In genomic region chr1:167706931-167707877, GRCh38 we compare ENCODE assay signal across 13 cellular contexts. TPM values are rescaled to one million over a fixed set of nuclear protein-coding genes. Genes with fewer than 3 reads are reported as not detected.
DNase-seq lines count a peak whose midpoint lies in the region; ATAC-seq, FAIRE-seq and TF ChIP-seq lines count a peak whose summit lies in the region.
"Had no signal": no experiment of that assay in that cellular context is flagged by ENCODE, and none has a peak within 500 bp of the region (broad histone marks: within the 10 kb centered on the region; RNA-seq: fewer than 3 reads in every experiment).

No MANE protein-coding gene starts in this region.

- FAIRE-seq in GM19239 (lab: Jason Lieb, UNC): peak; percentile 82

- POLR2A ChIA-PET in CD4-positive, alpha-beta T cell (lab: Charles Lee): interaction anchor here (0.5 to 1.0 kb wide), 2 partner anchors 14 to 113 kb away, joined by 3 to 4 read pairs; partner anchors contain the start of gene MPZL1

- H3K4me3 Mint-ChIP-seq in CD4-positive, alpha-beta T cell: no peak overlapping the region
- H3K4me3 Mint-ChIP-seq: activated naive CD8-positive, alpha-beta T cell treated with anti-CD3 and anti-CD28 coated beads, Interleukin-2, amount 10 ng/mL, durations not matched to agents 7 days and 5 days had no signal

- CTCF ChIA-PET in CD4-positive, alpha-beta T cell (lab: Charles Lee): interaction anchor here (1.3 to 2.4 kb wide), 2 partner anchors 19 to 107 kb away, joined by 3 to 8 read pairs; no protein-coding TSS in a partner anchor

- H3K27ac Mint-ChIP-seq in CD4-positive, alpha-beta T cell: peak overlapping the region; percentile 70
- peak overlapping the region; percentile 38 to 85 for H3K27ac Mint-ChIP-seq in activated naive CD4-positive, alpha-beta T cell treated with anti-CD3 and anti-CD28 coated beads, Interleukin-2, amount 50 U/mL, for 72 hours
- H3K27ac Mint-ChIP-seq: activated naive CD8-positive, alpha-beta T cell treated with anti-CD3 and anti-CD28 coated beads, Interleukin-2, amount 10 ng/mL, durations not matched to agents 7 days and 5 days had no signal

- no peaks in the 10 kb centered on the region for H3K27me3 Mint-ChIP-seq in CD4-positive, alpha-beta T cell
- H3K27me3 Mint-ChIP-seq: activated naive CD8-positive, alpha-beta T cell treated with anti-CD3 and anti-CD28 coated beads, Interleukin-2, amount 10 ng/mL, durations not matched to agents 7 days and 5 days had no signal

- TF ChIP-seq CTCF in CD4-positive, alpha-beta T cell (IDR thresholded peaks at IDR 0.05): no peak
- TF ChIP-seq CTCF in ascending aorta (IDR thresholded peaks at IDR 0.05): no peak

- no peak for DNase-seq in CD4-positive, alpha-beta T cell
- DNase-seq in GM19239 (ENCODE audit: insufficient read length, low spot score) (no peak), HUDEP-2 (lab: John Stamatoyannopoulos, UW; ENCODE audit: unreplicated experiment in 76 of 76) (no peak), A172 (ENCODE audit: low spot score) (no peak), ascending aorta (ENCODE audit: low spot score in 2 of 2) (no peak)
- DNase-seq in activated naive CD4-positive, alpha-beta T cell treated with anti-CD3 and anti-CD28 coated beads, Interleukin-2, amount 50 U/mL, for 72 hours (ENCODE audit: low spot score in 2 of 2): no peak
- DNase-seq: activated naive CD8-positive, alpha-beta T cell treated with anti-CD3 and anti-CD28 coated beads, Interleukin-2, amount 10 ng/mL, durations not matched to agents 7 days and 5 days; MG63; T1000; testis had no signal

- intact Hi-C loops in CD4-positive, alpha-beta T cell (cut with DNase I, micrococcal nuclease): no loop called here
- intact Hi-C loops in ascending aorta (cut with DNase I): no loop called here

- H3K4me1 ChIP-seq in ascending aorta: peaks cover 0 to 5% of the 10 kb centered on the region in 2 donors
- H3K4me1 ChIP-seq: testis had no signal

- no peak for ATAC-seq in CD4-positive, alpha-beta T cell (ENCODE audit: poor library complexity)
- ATAC-seq in HG02973 (IDR thresholded peaks at IDR 0.05; ENCODE audit: unreplicated experiment): peak; percentile 38
- peak; percentile 51 to 74 for ATAC-seq in activated naive CD4-positive, alpha-beta T cell treated with anti-CD3 and anti-CD28 coated beads, Interleukin-2, amount 50 U/mL, for 72 hours
- no peak for ATAC-seq in GM21447 (IDR thresholded peaks at IDR 0.05; ENCODE audit: unreplicated experiment)

- H3K27me3 ChIP-seq in CD4-positive, alpha-beta T cell (ENCODE audit: control insufficient read depth, insufficient read depth, low read length): no peaks in the 10 kb centered on the region
- no peaks in the 10 kb centered on the region for H3K27me3 ChIP-seq in ascending aorta
- H3K27me3 ChIP-seq: testis had no signal

- no peaks in the 10 kb centered on the region for H3K9me3 Mint-ChIP-seq in CD4-positive, alpha-beta T cell
- no peaks in the 10 kb centered on the region for H3K9me3 Mint-ChIP-seq in activated naive CD4-positive, alpha-beta T cell treated with anti-CD3 and anti-CD28 coated beads, Interleukin-2, amount 50 U/mL, for 72 hours
- H3K9me3 Mint-ChIP-seq: activated naive CD8-positive, alpha-beta T cell treated with anti-CD3 and anti-CD28 coated beads, Interleukin-2, amount 10 ng/mL, durations not matched to agents 7 days and 5 days had no signal

- peaks cover 10% of the 10 kb centered on the region for H3K4me1 Mint-ChIP-seq in CD4-positive, alpha-beta T cell (ENCODE audit: low read depth)

- no peaks in the 10 kb centered on the region for H3K36me3 ChIP-seq in ascending aorta
- H3K36me3 ChIP-seq: MG63 had no signal

- no peak overlapping the region for H3K27ac ChIP-seq in CD4-positive, alpha-beta T cell (ENCODE audit: low read depth, low read length)
- H3K27ac ChIP-seq in ascending aorta: no peak overlapping the region
- H3K27ac ChIP-seq: C4-2B, testis had no signal

- H3K4me3 ChIP-seq in ascending aorta: no peak overlapping the region
- H3K4me3 ChIP-seq: MG63, testis had no signal

- H3K9me3 ChIP-seq in CD4-positive, alpha-beta T cell (ENCODE audit: control insufficient read depth, low read length): no peaks in the 10 kb centered on the region
- H3K9me3 ChIP-seq in ascending aorta: no peaks in the 10 kb centered on the region
- H3K9me3 ChIP-seq: MG63, testis had no signal

- peaks cover 49% of the 10 kb centered on the region for H3K36me3 Mint-ChIP-seq in CD4-positive, alpha-beta T cell (ENCODE audit: low read depth)
- H3K36me3 Mint-ChIP-seq in activated naive CD4-positive, alpha-beta T cell treated with anti-CD3 and anti-CD28 coated beads, Interleukin-2, amount 50 U/mL, for 72 hours: no peaks in the 10 kb centered on the region

RNA-seq across cellular contexts. Expression of gene MPZL1, which starts 14.6 kb away (rescaled TPM):
- total RNA-seq in CD4-positive, alpha-beta T cell: 1 to 10 TPM; 1.2 to 1.5 TPM
- total RNA-seq in activated naive CD4-positive, alpha-beta T cell treated with anti-CD3 and anti-CD28 coated beads, Interleukin-2, amount 50 U/mL, for 72 hours: 10 to 100 TPM; 26.8 to 33.0 TPM
- total RNA-seq in A172 (2014; rRNA removed; shearing (Covaris generic)): 126 and 170 TPM in 2 replicates
- 58.9 TPM for total RNA-seq in ascending aorta

Comparison
In these comparisons a context has a peak if more than half of its experiments do, and no peak if none do; other contexts are left out.
1. ATAC-seq: peak in HG02973 (single experiment) and activated naive CD4-positive, alpha-beta T cell treated with anti-CD3 and anti-CD28 coated beads, Interleukin-2, amount 50 U/mL, for 72 hours (2 of 2); none in CD4-positive, alpha-beta T cell (single experiment) and GM21447 (single experiment).
2. RNA of gene MPZL1, which starts 14.6 kb away (total RNA-seq): 126 to 170 TPM in A172, 58.9 TPM in ascending aorta (single experiment) and 26.8 to 33.0 TPM in activated naive CD4-positive, alpha-beta T cell treated with anti-CD3 and anti-CD28 coated beads, Interleukin-2, amount 50 U/mL, for 72 hours; 1.2 to 1.5 TPM in CD4-positive, alpha-beta T cell; every median in the first group is over 10 times any median in the second.